ENCODE assay signal across 8 cellular contexts in the genomic region with DNA sequence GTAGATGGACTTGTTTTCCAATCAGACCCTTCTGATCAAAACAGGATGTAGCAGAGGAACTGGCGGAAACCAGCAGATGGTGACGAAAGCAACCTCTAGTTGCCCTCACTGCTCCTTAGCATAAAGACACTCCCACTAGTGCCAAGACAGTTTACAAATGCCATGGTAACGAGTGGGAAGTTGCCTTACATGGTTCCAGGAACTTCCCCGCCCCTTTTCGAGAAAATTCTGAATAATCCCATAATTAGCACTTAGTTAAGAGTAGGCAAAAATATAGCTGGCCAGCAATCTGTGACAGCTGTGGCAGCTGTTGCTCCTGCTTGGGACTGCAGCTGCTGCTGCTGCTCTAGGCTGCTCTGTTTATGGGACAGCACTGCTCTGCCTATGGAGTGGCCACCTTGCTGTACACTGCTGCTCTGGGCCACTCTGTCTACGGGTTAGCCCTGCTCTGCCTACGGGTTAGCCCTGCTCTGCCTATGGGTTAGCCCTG. TPM values are rescaled to one million over a fixed set of nuclear protein-coding genes. Genes with fewer than 3 reads are reported as not detected.
DNase-seq lines count a peak whose midpoint lies in the region; ATAC-seq, FAIRE-seq and TF ChIP-seq lines count a peak whose summit lies in the region.

No MANE protein-coding gene starts in this region.

- FAIRE-seq in K562 (lab: Jason Lieb, UNC), result no peak

- no peaks in the 10 kb centered on the region for H3K36me3 ChIP-seq in K562 (ENCODE audit: control insufficient read depth, insufficient read depth, low read length)

- H3K36me3 Mint-ChIP-seq in stimulated activated effector memory CD8-positive, alpha-beta T cell treated with anti-CD3 and anti-CD28 coated beads, Interleukin-12 subunit alpha, Interleukin-12 subunit beta, amount 100 ng/mL, for 72 hours, result no peaks in the 10 kb centered on the region

- intact Hi-C loops in K562 (cut with micrococcal nuclease), result no loop called here

- no peaks in the 10 kb centered on the region for H3K9me3 Mint-ChIP-seq in stimulated activated effector memory CD8-positive, alpha-beta T cell treated with anti-CD3 and anti-CD28 coated beads, Interleukin-12 subunit alpha, Interleukin-12 subunit beta, amount 100 ng/mL, for 72 hours

- no peaks in the 10 kb centered on the region for H3K9me3 ChIP-seq in K562 (replicated peaks; ENCODE audit: control insufficient read depth, insufficient read depth, low read depth, low read length)

- no peak for TF ChIP-seq CTCF in K562 (IDR thresholded peaks at IDR 0.05 in 2 of 3, conservative IDR thresholded peaks at IDR 0.05 in 1 of 3; ENCODE audit: insufficient read depth in 2 of 3, low read depth in 1 of 3, low read length in 3 of 3)

- TF ChIP-seq EP300 in K562 (IDR thresholded peaks at IDR 0.05; ENCODE audit: low read length), result no peak

- no TSS peak for BruUV-seq in K562 (replicated peaks; lab: Mats Ljungman, UMichigan)

- no peaks in the 10 kb centered on the region for H3K9me1 ChIP-seq in K562 (ENCODE audit: control insufficient read depth, insufficient read depth, low read length)

- WGBS in K562 (ENCODE audit: insufficient coverage, low coverage, missing lambda C conversion rate), result 0% methylated on average over 7 of the region's 7 CpGs

- H3K4me2 ChIP-seq in K562 (ENCODE audit: insufficient read depth, low read length), result no peak overlapping the region

- DNase-seq in activated gamma-delta T cell treated with Interleukin-2 at 50 U/mL for 16 hours, result peak; percentile 9
- DNase-seq in activated gamma-delta T cell (lab: John Stamatoyannopoulos, UW), result no peak
- peak; percentile 82 for DNase-seq in SIG-M5 treated with dmso at 0.1 percent for 504 hours (lab: John Stamatoyannopoulos, UW; ENCODE audit: unreplicated experiment)
- DNase-seq in K562 (ENCODE audit: extremely low read depth in 1 of 4, low spot score in 3 of 4), result no peak
- no peak for DNase-seq in stimulated activated effector memory CD8-positive, alpha-beta T cell treated with anti-CD3 and anti-CD28 coated beads, Interleukin-12 subunit alpha, Interleukin-12 subunit beta, amount 100 ng/mL, for 72 hours (ENCODE audit: low spot score in 2 of 2)
- no peak for DNase-seq in NCI-H774 (lab: John Stamatoyannopoulos, UW)
- no peak for DNase-seq in NCI-H1092 treated with DMSO at 0.1 percent for 48 hours (lab: John Stamatoyannopoulos, UW)

- in situ Hi-C loops in K562 (cut with MboI), result no loop called here

- no peak overlapping the region for H3K9ac ChIP-seq in K562 (ENCODE audit: insufficient read depth in 1 of 2, low read depth in 2 of 2, low read length in 2 of 2)

- no peak for ATAC-seq in K562
- peak; percentile 74 for ATAC-seq in stimulated activated effector memory CD8-positive, alpha-beta T cell treated with anti-CD3 and anti-CD28 coated beads, Interleukin-12 subunit alpha, Interleukin-12 subunit beta, amount 100 ng/mL, for 72 hours
- no peak for ATAC-seq in GM21737 (IDR thresholded peaks at IDR 0.05; ENCODE audit: unreplicated experiment)

- no peak overlapping the region for H3K27ac ChIP-seq in K562 (ENCODE audit: extremely low read depth, low read depth, low read length)

- peaks cover 0 to 3% of the 10 kb centered on the region in 2 experiments; a peak in 1 of 5 replicates for H3K27me3 ChIP-seq in K562 (ENCODE audit: control insufficient read depth in 2 of 2, insufficient read depth in 2 of 2, low read length in 2 of 2)

- no peak overlapping the region for H2AFZ ChIP-seq in K562 (ENCODE audit: low read depth, low read length)

- H3K4me1 Mint-ChIP-seq in stimulated activated effector memory CD8-positive, alpha-beta T cell treated with anti-CD3 and anti-CD28 coated beads, Interleukin-12 subunit alpha, Interleukin-12 subunit beta, amount 100 ng/mL, for 72 hours, result peaks cover 41% of the 10 kb centered on the region

- H3K79me2 ChIP-seq in K562 (ENCODE audit: control insufficient read depth, insufficient read depth, low read length), result no peaks in the 10 kb centered on the region

- H3K4me1 ChIP-seq in K562 (replicated peaks in 1 of 2; ENCODE audit: control insufficient read depth in 2 of 2, insufficient read depth in 2 of 2, low read length in 2 of 2), result no peaks in the 10 kb centered on the region; a peak in 1 of 5 replicates

- no peak overlapping the region for H3K4me3 ChIP-seq in K562

- TF ChIP-seq RAD21 in K562 (CRISPR knock-in tag; conservative IDR thresholded peaks at IDR 0.05 in 1 of 2, IDR thresholded peaks at IDR 0.05 in 1 of 2), result no peak

- H4K20me1 ChIP-seq in K562 (replicated peaks; ENCODE audit: control insufficient read depth, insufficient read depth, low read length), result no peaks in the 10 kb centered on the region

- no peak for TF ChIP-seq POLR2A in K562 (conservative IDR thresholded peaks at IDR 0.05)

- CTCF ChIA-PET in K562 (lab: Yijun Ruan, JAX; ENCODE audit: low intra/inter-chr PET ratio), result no interaction called here

- no peak overlapping the region for H3K4me3 Mint-ChIP-seq in stimulated activated effector memory CD8-positive, alpha-beta T cell treated with anti-CD3 and anti-CD28 coated beads, Interleukin-12 subunit alpha, Interleukin-12 subunit beta, amount 100 ng/mL, for 72 hours

- POLR2A ChIA-PET in K562 (lab: Yijun Ruan, JAX), result no interaction called here

- peak overlapping the region; percentile 21 for H3K27ac Mint-ChIP-seq in stimulated activated effector memory CD8-positive, alpha-beta T cell treated with anti-CD3 and anti-CD28 coated beads, Interleukin-12 subunit alpha, Interleukin-12 subunit beta, amount 100 ng/mL, for 72 hours

TF ChIP-seq in K562, 482 proteins besides CTCF, POLR2A, EP300 and RAD21:
- TF ChIP-seq RFX1 (IDR thresholded peaks at IDR 0.05) (peak; percentile 10; the same call in 1 of the 2 replicates), RERE (CRISPR knock-in tag; IDR thresholded peaks at IDR 0.05; ENCODE audit: borderline replicate concordance) (no peak)

RNA-seq across cellular contexts. Expression of gene SORL1, which starts 33.4 kb away (rescaled TPM):
- total RNA-seq in K562 (2011; cell fraction: chromatin; rRNA removed; ENCODE audit: low replicate concordance), result 0.63 TPM in 1 of 2 replicates, not detected in the other
- total RNA-seq in K562 (2011; cell fraction: nucleolus; rRNA removed), result 0.13 and 0.17 TPM in 2 replicates
- 0.07 TPM in 1 of 2 replicates, not detected in the other for total RNA-seq in K562 (2011; cell fraction: nucleoplasm; rRNA removed)
- total RNA-seq in K562 (2014; rRNA removed), result 0.04 TPM in 1 of 2 replicates, not detected in the other
- not detected in 2 replicates for total RNA-seq in K562 (2014; rRNA removed; fragmentation: Illumina TruSeq; extraction: Trizol)
- not detected in 2 replicates for total RNA-seq in K562 (2015; rRNA removed; fragmentation: Illumina TruSeq; extraction: Trizol)
- 0.60 and 0.66 TPM in 2 replicates for total RNA-seq in K562 (2021)
- polyA plus RNA-seq in K562 (2011; rRNA removed), result 0.03 TPM in 1 of 2 replicates, not detected in the other
- under 0.01 and 0.01 TPM in 2 replicates for polyA plus RNA-seq in K562 (2011; cell fraction: cytosol; rRNA removed)
- polyA plus RNA-seq in K562 (2011; cell fraction: nucleus; rRNA removed), result 0.06 and 0.13 TPM in 2 replicates
- polyA plus RNA-seq in K562 (2012), result 0.01 and 0.05 TPM in 2 replicates
- polyA plus RNA-seq in K562 (2014; fragmentation: Illumina TruSeq; extraction: Trizol), result 0.01 TPM in 1 of 2 replicates, not detected in the other
- under 1 TPM in 1 of 2 experiments, not detected in 1; 0.01 TPM for polyA plus RNA-seq in K562 (2014; fragmentation: Nextera tagmentation; extraction: Ambion mirVana)
- 0.01 TPM in 1 of 2 replicates, not detected in the other for polyA plus RNA-seq in K562 (2014; rRNA removed)
- polyA minus RNA-seq in K562 (2011; rRNA and poly(A)+ RNA removed), result 0.06 and 0.07 TPM in 2 replicates
- polyA minus RNA-seq in K562 (2011; cell fraction: cytosol; rRNA and poly(A)+ RNA removed), result 1.0 TPM in 1 of 2 replicates, not detected in the other
- 0.11 TPM in 1 of 2 replicates, not detected in the other for polyA minus RNA-seq in K562 (2011; cell fraction: nucleus; rRNA and poly(A)+ RNA removed)

Comparison
In these comparisons a context has a peak if more than half of its experiments do, and no peak if none do; other contexts are left out.
1. DNase-seq: peak in activated gamma-delta T cell treated with Interleukin-2 at 50 U/mL for 16 hours (single experiment) and SIG-M5 treated with dmso at 0.1 percent for 504 hours (single experiment); none in activated gamma-delta T cell (single experiment), K562 (0 of 4), stimulated activated effector memory CD8-positive, alpha-beta T cell treated with anti-CD3 and anti-CD28 coated beads, Interleukin-12 subunit alpha, Interleukin-12 subunit beta, amount 100 ng/mL, for 72 hours (0 of 2), NCI-H774 (single experiment) and NCI-H1092 treated with DMSO at 0.1 percent for 48 hours (single experiment).